21 cellular contexts compared by ENCODE assay signal in genomic region chr4:113006632-113007031, GRCh38.
"Had no signal": no experiment of that assay in that cellular context is flagged by ENCODE, and none has a peak within 500 bp of the region (broad histone marks: within the 10 kb centered on the region; RNA-seq: fewer than 3 reads in every experiment).

No MANE protein-coding gene starts in this region.

- H3K27ac ChIP-seq: brain microvascular endothelial cell, cardiac muscle cell, KMS-11, SJSA1 had no signal

- ATAC-seq: activated T-cell treated with anti-CD3 and anti-CD28 coated beads, Interleukin-2, amount 50 U/mL, for 72 hours; PC-3; T-helper 17 cell had no signal

- H3K27ac Mint-ChIP-seq: activated CD4-positive, alpha-beta memory T cell treated with anti-CD3 and anti-CD28 coated beads, Interleukin-2, amount 10 ng/mL, durations not matched to agents 7 days and 5 days; activated naive CD4-positive, alpha-beta T cell treated with anti-CD3 and anti-CD28 coated beads, Interleukin-2, amount 10 ng/mL, durations not matched to agents 7 days and 5 days; activated naive CD8-positive, alpha-beta T cell treated with anti-CD3 and anti-CD28 coated beads for 36 hours; activated T-cell treated with anti-CD3 and anti-CD28 coated beads, Interleukin-2, amount 50 U/mL, for 72 hours; activated T-helper 2 cell treated with anti-CD3 and anti-CD28 coated beads, Interferon-gamma antibody, Interleukin-2, Interleukin-4, amounts not matched to agents 10 μg/mL and 5 μg/mL and 100 μg/mL, durations not matched to agents 14 hours and 24 hours and 36 hours; T-helper 17 cell had no signal

- H3K4me3 Mint-ChIP-seq: activated CD4-positive, alpha-beta memory T cell treated with anti-CD3 and anti-CD28 coated beads, Interleukin-2, amount 10 ng/mL, durations not matched to agents 7 days and 5 days; activated naive CD4-positive, alpha-beta T cell treated with anti-CD3 and anti-CD28 coated beads, Interleukin-2, amount 10 ng/mL, durations not matched to agents 7 days and 5 days; activated naive CD8-positive, alpha-beta T cell treated with anti-CD3 and anti-CD28 coated beads for 36 hours; activated T-cell treated with anti-CD3 and anti-CD28 coated beads, Interleukin-2, amount 50 U/mL, for 72 hours; T-helper 17 cell had no signal

- DNase-seq: activated CD4-positive, alpha-beta memory T cell treated with anti-CD3 and anti-CD28 coated beads, Interleukin-2, amount 10 ng/mL, durations not matched to agents 7 days and 5 days; activated CD4-positive, alpha-beta T cell treated with anti-CD3 and anti-CD28 coated beads, Interleukin-2, amount 50 U/mL, for 1 hour; activated CD4-positive, CD25-positive, alpha-beta regulatory T cell; activated gamma-delta T cell treated with Interleukin-2 at 50 U/mL for 16 hours; activated naive CD4-positive, alpha-beta T cell treated with anti-CD3 and anti-CD28 coated beads, Interleukin-2, amount 10 ng/mL, durations not matched to agents 7 days and 5 days; activated naive CD8-positive, alpha-beta T cell treated with anti-CD3 and anti-CD28 coated beads for 36 hours; activated T-cell treated with anti-CD3 and anti-CD28 coated beads, Interleukin-2, amount 50 U/mL, for 72 hours; brain microvascular endothelial cell; NCI-H1092; NCI-H1694 treated with DMSO at 0.1 percent for 48 hours; NCI-H2029 treated with DMSO at 0.1 percent for 48 hours; NCI-H446; PC-3; SHP77; T-helper 17 cell; T-helper 9 cell had no signal

- H3K4me1 Mint-ChIP-seq: activated CD4-positive, alpha-beta memory T cell treated with anti-CD3 and anti-CD28 coated beads, Interleukin-2, amount 10 ng/mL, durations not matched to agents 7 days and 5 days; activated naive CD4-positive, alpha-beta T cell treated with anti-CD3 and anti-CD28 coated beads, Interleukin-2, amount 10 ng/mL, durations not matched to agents 7 days and 5 days; activated naive CD8-positive, alpha-beta T cell treated with anti-CD3 and anti-CD28 coated beads for 36 hours; T-helper 17 cell had no signal

- H3K9me3 Mint-ChIP-seq: activated CD4-positive, alpha-beta memory T cell treated with anti-CD3 and anti-CD28 coated beads, Interleukin-2, amount 10 ng/mL, durations not matched to agents 7 days and 5 days; activated naive CD4-positive, alpha-beta T cell treated with anti-CD3 and anti-CD28 coated beads, Interleukin-2, amount 10 ng/mL, durations not matched to agents 7 days and 5 days; activated naive CD8-positive, alpha-beta T cell treated with anti-CD3 and anti-CD28 coated beads for 36 hours; activated T-cell treated with anti-CD3 and anti-CD28 coated beads, Interleukin-2, amount 50 U/mL, for 72 hours; activated T-helper 2 cell treated with anti-CD3 and anti-CD28 coated beads, Interferon-gamma antibody, Interleukin-2, Interleukin-4, amounts not matched to agents 10 μg/mL and 5 μg/mL and 100 μg/mL, durations not matched to agents 14 hours and 24 hours and 36 hours had no signal

- H3K36me3 Mint-ChIP-seq: activated naive CD4-positive, alpha-beta T cell treated with anti-CD3 and anti-CD28 coated beads, Interleukin-2, amount 10 ng/mL, durations not matched to agents 7 days and 5 days; activated naive CD8-positive, alpha-beta T cell treated with anti-CD3 and anti-CD28 coated beads for 36 hours had no signal

- H3K27me3 Mint-ChIP-seq: activated naive CD4-positive, alpha-beta T cell treated with anti-CD3 and anti-CD28 coated beads, Interleukin-2, amount 10 ng/mL, durations not matched to agents 7 days and 5 days; T-helper 17 cell had no signal

- FAIRE-seq: RCC 7860 had no signal
